9 cellular contexts compared by ENCODE assay signal in genomic region chr16:53219795-53220194, GRCh38.
DNase-seq lines count a peak whose midpoint lies in the region; ATAC-seq and TF ChIP-seq lines count a peak whose summit lies in the region.
"Had no signal": no experiment of that assay in that cellular context is flagged by ENCODE, and none has a peak within 500 bp of the region (broad histone marks: within the 10 kb centered on the region; RNA-seq: fewer than 3 reads in every experiment).

No MANE protein-coding gene starts in this region.

- H3K27me3 ChIP-seq in RWPE2 (ENCODE audit: insufficient read depth, poor library complexity, severe bottlenecking) (no peaks in the 10 kb centered on the region), subcutaneous abdominal adipose tissue (ENCODE audit: control insufficient read depth in 5 of 5, insufficient read depth in 4 of 5, low read length in 5 of 5) (no peaks in the 10 kb centered on the region)

- no peak for TF ChIP-seq CTCF in RWPE2 (IDR thresholded peaks at IDR 0.05; ENCODE audit: poor library complexity, severe bottlenecking)

- H3K36me3 ChIP-seq in RWPE2 (ENCODE audit: low read depth) (peaks cover 41% of the 10 kb centered on the region), subcutaneous abdominal adipose tissue (ENCODE audit: control insufficient read depth in 5 of 5, insufficient read depth in 5 of 5, low read length in 5 of 5) (peaks cover 5 to 20% (median 5%) of the 10 kb centered on the region in 5 donors)

- H3K27ac ChIP-seq in RWPE2 (ENCODE audit: poor library complexity, severe bottlenecking) (peak overlapping the region; percentile 75), subcutaneous abdominal adipose tissue (ENCODE audit: low read depth, low read length) (peak overlapping the region; percentile 66)
- H3K27ac ChIP-seq: VCaP had no signal

- H3K4me3 ChIP-seq in RWPE2 (ENCODE audit: severe bottlenecking): no peak overlapping the region
- no peak overlapping the region for H3K4me3 ChIP-seq in subcutaneous abdominal adipose tissue (ENCODE audit: low read depth in 1 of 5, low read length in 5 of 5)

- peak; percentile 76 for DNase-seq in HCEC 1CT
- DNase-seq in RWPE2 (ENCODE audit: low spot score): no peak
- DNase-seq in left cardiac atrium: no peak
- no peak for DNase-seq in activated T-cell treated with anti-CD3 and anti-CD28 coated beads for 4 hours
- no peak for DNase-seq in T-helper 2 cell
- DNase-seq in NCI-H345 (lab: John Stamatoyannopoulos, UW): no peak
- DNase-seq in epidermal melanocyte (ENCODE audit: insufficient read length, low spot score): no peak

- intact Hi-C loops in left cardiac atrium (cut with DNase I): no loop called here

- H3K4me1 ChIP-seq in RWPE2 (ENCODE audit: insufficient read depth, poor library complexity, severe bottlenecking): peaks cover 29% of the 10 kb centered on the region
- peaks cover 2 to 46% (median 35%) of the 10 kb centered on the region in 5 donors for H3K4me1 ChIP-seq in subcutaneous abdominal adipose tissue (ENCODE audit: control insufficient read depth in 5 of 5, insufficient read depth in 5 of 5, low read length in 5 of 5)

- ATAC-seq in RWPE2 (ENCODE audit: low read depth) (peak; percentile 90), left cardiac atrium (peak; percentile 67 to 76)

- H3K9ac ChIP-seq in subcutaneous abdominal adipose tissue (ENCODE audit: low read length in 5 of 5): peak overlapping the region in 1 of 5 donors; percentile 56

- H3K9me3 ChIP-seq in RWPE2 (ENCODE audit: severe bottlenecking) (no peaks in the 10 kb centered on the region), subcutaneous abdominal adipose tissue (ENCODE audit: control insufficient read depth in 5 of 5, low read length in 5 of 5) (no peaks in the 10 kb centered on the region)
